In genomic region chr22:24830205-24830979, GRCh38 we compare ENCODE assay signal across 1 cellular context.
TF ChIP-seq lines count a peak whose summit lies in the region.

No MANE protein-coding gene starts in this region.

TF ChIP-seq in K562, 482 proteins besides CTCF, POLR2A, EP300 and RAD21:
- TF ChIP-seq ZFP36 (IDR thresholded peaks at IDR 0.05; ENCODE audit: low read depth, low read length, partially characterized antibody) = peak; percentile 52
- TF ChIP-seq HNRNPLL (IDR thresholded peaks at IDR 0.05; ENCODE audit: low read depth, low read length, poor library complexity, severe bottlenecking) = no peak
